Comparison of ENCODE assay signal across 8 cellular contexts in genomic region chr19:5369962-5370367, GRCh38. TPM values are rescaled to one million over a fixed set of nuclear protein-coding genes. Genes with fewer than 3 reads are reported as not detected.
DNase-seq lines count a peak whose midpoint lies in the region; ATAC-seq lines count a peak whose summit lies in the region.

No MANE protein-coding gene starts in this region.

- ATAC-seq in activated T-cell treated with anti-CD3 and anti-CD28 coated beads, Interleukin-2, amount 50 U/mL, for 4 hours, result peak; percentile 58 to 62
- no peak for ATAC-seq in left ventricle myocardium superior

- intact Hi-C loops in left ventricle myocardium superior (cut with micrococcal nuclease), result no loop called here

- no peak overlapping the region for H3K4me3 Mint-ChIP-seq in activated T-cell treated with anti-CD3 and anti-CD28 coated beads, Interleukin-2, amount 50 U/mL, for 4 hours

- H3K9me3 Mint-ChIP-seq in activated T-cell treated with anti-CD3 and anti-CD28 coated beads, Interleukin-2, amount 50 U/mL, for 4 hours, result no peaks in the 10 kb centered on the region

- peak; percentile 74 for DNase-seq in DMS 273 (lab: John Stamatoyannopoulos, UW; ENCODE audit: unreplicated experiment)
- no peak for DNase-seq in DMS 273 treated with DMSO at 0.1 percent for 48 hours (lab: John Stamatoyannopoulos, UW)
- peak; percentile 8 for DNase-seq in NCI-H226
- peak; percentile 26 for DNase-seq in activated T-cell treated with anti-CD3 and anti-CD28 coated beads, Interleukin-2, amount 50 U/mL, for 4 hours
- peak; percentile 49 for DNase-seq in left ventricle myocardium superior
- DNase-seq in stimulated activated CD4-positive, alpha-beta T cell treated with anti-CD3 and anti-CD28 coated beads, Interleukin-1b, Interleukin-23, amount 100 ng/mL, for 48 hours, result peak; percentile 69
- DNase-seq in NOMO-1 treated with DMSO at 0.1 percent for 48 hours (lab: John Stamatoyannopoulos, UW; ENCODE audit: unreplicated experiment), result no peak
- DNase-seq in KG1 (lab: John Stamatoyannopoulos, UW), result no peak

- H3K27me3 Mint-ChIP-seq in activated T-cell treated with anti-CD3 and anti-CD28 coated beads, Interleukin-2, amount 50 U/mL, for 4 hours (ENCODE audit: low read depth), result peaks cover 11% of the 10 kb centered on the region

- H3K4me1 Mint-ChIP-seq in activated T-cell treated with anti-CD3 and anti-CD28 coated beads, Interleukin-2, amount 50 U/mL, for 4 hours (ENCODE audit: low read depth), result no peaks in the 10 kb centered on the region

- no peaks in the 10 kb centered on the region for H3K36me3 Mint-ChIP-seq in activated T-cell treated with anti-CD3 and anti-CD28 coated beads, Interleukin-2, amount 50 U/mL, for 4 hours (ENCODE audit: insufficient read depth)

RNA-seq across cellular contexts. Expression of gene PTPRS, which starts 29.4 kb away (rescaled TPM):
- 1 to 10 TPM in 1 of 3 donors, under 1 TPM in 2; 0.79 to 1.3 (median 0.92) TPM for total RNA-seq in activated T-cell treated with anti-CD3 and anti-CD28 coated beads, Interleukin-2, amount 50 U/mL, for 4 hours
- 39.3 TPM for total RNA-seq in left ventricle myocardium superior

Comparison
In these comparisons a context has a peak if more than half of its experiments do, and no peak if none do; other contexts are left out.
1. DNase-seq: peak in DMS 273 (single experiment), NCI-H226 (single experiment), activated T-cell treated with anti-CD3 and anti-CD28 coated beads, Interleukin-2, amount 50 U/mL, for 4 hours (single experiment), left ventricle myocardium superior (single experiment) and stimulated activated CD4-positive, alpha-beta T cell treated with anti-CD3 and anti-CD28 coated beads, Interleukin-1b, Interleukin-23, amount 100 ng/mL, for 48 hours (single experiment); none in DMS 273 treated with DMSO at 0.1 percent for 48 hours (single experiment), NOMO-1 treated with DMSO at 0.1 percent for 48 hours (single experiment) and KG1 (single experiment).
2. RNA of gene PTPRS, which starts 29.4 kb away (total RNA-seq): 39.3 TPM in left ventricle myocardium superior (single experiment); 0.79 to 1.3 TPM in activated T-cell treated with anti-CD3 and anti-CD28 coated beads, Interleukin-2, amount 50 U/mL, for 4 hours; every median in the first group is over 10 times any median in the second.